Comparison of ENCODE assay signal across 1 cellular context in the genomic region with DNA sequence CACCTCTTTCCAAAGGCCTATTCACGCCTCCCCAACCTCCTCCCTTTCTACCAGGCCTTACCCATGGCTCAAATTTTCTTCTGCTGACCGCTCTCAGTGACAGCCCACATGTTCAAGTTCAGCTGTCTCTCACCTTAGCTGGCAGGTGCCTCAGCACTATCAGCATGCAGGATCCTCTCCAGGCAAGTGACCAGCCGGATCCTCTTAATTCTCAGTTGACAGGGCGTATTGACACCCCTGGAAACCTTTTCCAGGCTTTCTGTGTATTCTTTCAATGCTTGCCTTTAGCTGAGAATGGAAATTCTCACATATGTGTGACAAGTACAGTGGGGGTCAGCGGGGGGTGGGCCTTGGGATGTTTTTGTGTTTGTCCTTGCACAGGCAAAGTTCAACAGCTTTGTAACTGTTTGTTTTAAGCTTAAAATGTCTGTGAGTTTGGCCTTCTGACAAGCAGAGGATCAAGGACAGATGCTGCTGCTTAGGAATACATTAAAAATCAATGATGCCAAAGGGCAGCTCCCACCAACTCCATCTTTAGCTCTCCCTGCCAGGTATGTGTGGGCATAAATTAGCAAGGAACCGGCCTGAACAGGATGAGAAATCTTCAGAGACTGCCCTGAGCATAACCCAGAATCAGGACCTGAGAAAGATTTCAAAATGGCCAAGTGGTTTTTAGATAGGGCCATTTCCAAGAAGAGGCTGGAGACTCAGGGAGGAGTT.
TF ChIP-seq lines count a peak whose summit lies in the region.

No MANE protein-coding gene starts in this region.

TF ChIP-seq in HepG2, 621 proteins besides CTCF, POLR2A, EP300 and RAD21 (continued from another document and continues in another):
- TF ChIP-seq ZMAT3 (CRISPR knock-in tag; conservative IDR thresholded peaks at IDR 0.05) (peak; percentile 70; the same call in 1 of the 2 replicates), ZNF383 (CRISPR knock-in tag; IDR thresholded peaks at IDR 0.05; ENCODE audit: borderline replicate concordance) (no peak), ZNF292 (CRISPR knock-in tag; IDR thresholded peaks at IDR 0.05; ENCODE audit: borderline replicate concordance, low read depth) (peak; percentile 70; the same call in 1 of the 2 replicates), CCAR2 (optimal IDR thresholded peaks at IDR 0.05; ENCODE audit: low read depth, low read length) (no peak), KLF12 (CRISPR knock-in tag; IDR thresholded peaks at IDR 0.05; ENCODE audit: borderline replicate concordance) (peak; percentile 82; the same call in 1 of the 2 replicates), CEBPG (CRISPR knock-in tag; IDR thresholded peaks at IDR 0.05) (peak; percentile 23; the same call in 1 of the 2 replicates), ZNF121 (CRISPR knock-in tag; IDR thresholded peaks at IDR 0.05) (peak; percentile 63; the same call in 1 of the 2 replicates), ZNF34 (CRISPR knock-in tag; IDR thresholded peaks at IDR 0.05; ENCODE audit: borderline replicate concordance) (no peak), ZNF225 (CRISPR knock-in tag; IDR thresholded peaks at IDR 0.05) (no peak; the same call in 1 of the 2 replicates), DNMT1 (CRISPR knock-in tag; IDR thresholded peaks at IDR 0.05) (no peak), ZNF234 (CRISPR knock-in tag; conservative IDR thresholded peaks at IDR 0.05) (no peak), KDM1A (CRISPR knock-in tag; IDR thresholded peaks at IDR 0.05) (no peak), ATF7 (IDR thresholded peaks at IDR 0.05) (no peak), ATF7 (CRISPR knock-in tag; IDR thresholded peaks at IDR 0.05) (peak; percentile 72; the same call in 1 of the 2 replicates), SSRP1 (CRISPR knock-in tag; IDR thresholded peaks at IDR 0.05) (no peak), GATA4 (IDR thresholded peaks at IDR 0.05; ENCODE audit: borderline replicate concordance, low read depth) (peak; percentile 72; the same call in 1 of the 2 replicates), CBX2 (IDR thresholded peaks at IDR 0.05; ENCODE audit: low read depth, low read length) (no peak), CBX2 (CRISPR knock-in tag; IDR thresholded peaks at IDR 0.05; ENCODE audit: low read depth) (no peak), NAIF1 (CRISPR knock-in tag; IDR thresholded peaks at IDR 0.05; ENCODE audit: borderline replicate concordance) (peak; percentile 65; the same call in 1 of the 2 replicates), ATRX (CRISPR knock-in tag; IDR thresholded peaks at IDR 0.05; ENCODE audit: borderline replicate concordance) (no peak), ERF (CRISPR knock-in tag; IDR thresholded peaks at IDR 0.05) (peak; percentile 46; the same call in 1 of the 2 replicates), PHF5A (CRISPR knock-in tag; IDR thresholded peaks at IDR 0.05; ENCODE audit: low read depth, unreplicated experiment) (no peak), ZBTB7B (CRISPR knock-in tag; IDR thresholded peaks at IDR 0.05) (peak; percentile 91), SPEN (CRISPR knock-in tag; IDR thresholded peaks at IDR 0.05; ENCODE audit: low read depth) (peak; percentile 83; the same call in 1 of the 2 replicates), SP5 (CRISPR knock-in tag; IDR thresholded peaks at IDR 0.05; ENCODE audit: borderline replicate concordance, low read depth) (peak; percentile 92), HMG20B (CRISPR knock-in tag; conservative IDR thresholded peaks at IDR 0.05) (peak; percentile 83), ELF3 (CRISPR knock-in tag; IDR thresholded peaks at IDR 0.05) (peak; percentile 75), FOXJ3 (CRISPR knock-in tag; IDR thresholded peaks at IDR 0.05; ENCODE audit: borderline replicate concordance) (peak; percentile 94), ZNF569 (CRISPR knock-in tag; IDR thresholded peaks at IDR 0.05; ENCODE audit: borderline replicate concordance) (peak; percentile 77; the same call in 1 of the 2 replicates), ZNF619 (CRISPR knock-in tag; IDR thresholded peaks at IDR 0.05) (peak; percentile 47; the same call in 1 of the 2 replicates), ZNF343 (CRISPR knock-in tag; IDR thresholded peaks at IDR 0.05) (no peak), ZNF556 (CRISPR knock-in tag; IDR thresholded peaks at IDR 0.05; ENCODE audit: borderline replicate concordance) (peak; percentile 82; the same call in 1 of the 2 replicates), ZMYM2 (CRISPR knock-in tag; IDR thresholded peaks at IDR 0.05) (no peak)
- TF ChIP-seq, protein P1, sequence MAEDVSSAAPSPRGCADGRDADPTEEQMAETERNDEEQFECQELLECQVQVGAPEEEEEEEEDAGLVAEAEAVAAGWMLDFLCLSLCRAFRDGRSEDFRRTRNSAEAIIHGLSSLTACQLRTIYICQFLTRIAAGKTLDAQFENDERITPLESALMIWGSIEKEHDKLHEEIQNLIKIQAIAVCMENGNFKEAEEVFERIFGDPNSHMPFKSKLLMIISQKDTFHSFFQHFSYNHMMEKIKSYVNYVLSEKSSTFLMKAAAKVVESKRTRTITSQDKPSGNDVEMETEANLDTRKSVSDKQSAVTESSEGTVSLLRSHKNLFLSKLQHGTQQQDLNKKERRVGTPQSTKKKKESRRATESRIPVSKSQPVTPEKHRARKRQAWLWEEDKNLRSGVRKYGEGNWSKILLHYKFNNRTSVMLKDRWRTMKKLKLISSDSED (CRISPR knock-in tag; IDR thresholded peaks at IDR 0.05) = no peak
- TF ChIP-seq, protein P2, sequence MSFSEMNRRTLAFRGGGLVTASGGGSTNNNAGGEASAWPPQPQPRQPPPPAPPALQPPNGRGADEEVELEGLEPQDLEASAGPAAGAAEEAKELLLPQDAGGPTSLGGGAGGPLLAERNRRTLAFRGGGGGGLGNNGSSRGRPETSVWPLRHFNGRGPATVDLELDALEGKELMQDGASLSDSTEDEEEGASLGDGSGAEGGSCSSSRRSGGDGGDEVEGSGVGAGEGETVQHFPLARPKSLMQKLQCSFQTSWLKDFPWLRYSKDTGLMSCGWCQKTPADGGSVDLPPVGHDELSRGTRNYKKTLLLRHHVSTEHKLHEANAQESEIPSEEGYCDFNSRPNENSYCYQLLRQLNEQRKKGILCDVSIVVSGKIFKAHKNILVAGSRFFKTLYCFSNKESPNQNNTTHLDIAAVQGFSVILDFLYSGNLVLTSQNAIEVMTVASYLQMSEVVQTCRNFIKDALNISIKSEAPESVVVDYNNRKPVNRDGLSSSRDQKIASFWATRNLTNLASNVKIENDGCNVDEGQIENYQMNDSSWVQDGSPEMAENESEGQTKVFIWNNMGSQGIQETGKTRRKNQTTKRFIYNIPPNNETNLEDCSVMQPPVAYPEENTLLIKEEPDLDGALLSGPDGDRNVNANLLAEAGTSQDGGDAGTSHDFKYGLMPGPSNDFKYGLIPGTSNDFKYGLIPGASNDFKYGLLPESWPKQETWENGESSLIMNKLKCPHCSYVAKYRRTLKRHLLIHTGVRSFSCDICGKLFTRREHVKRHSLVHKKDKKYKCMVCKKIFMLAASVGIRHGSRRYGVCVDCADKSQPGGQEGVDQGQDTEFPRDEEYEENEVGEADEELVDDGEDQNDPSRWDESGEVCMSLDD (CRISPR knock-in tag; IDR thresholded peaks at IDR 0.05; ENCODE audit: borderline replicate concordance) = peak; percentile 56; the same call in 1 of the 2 replicates
- TF ChIP-seq, protein P3, sequence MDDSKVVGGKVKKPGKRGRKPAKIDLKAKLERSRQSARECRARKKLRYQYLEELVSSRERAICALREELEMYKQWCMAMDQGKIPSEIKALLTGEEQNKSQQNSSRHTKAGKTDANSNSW (CRISPR knock-in tag; IDR thresholded peaks at IDR 0.05; ENCODE audit: borderline replicate concordance) = no peak
- TF ChIP-seq, protein P4, sequence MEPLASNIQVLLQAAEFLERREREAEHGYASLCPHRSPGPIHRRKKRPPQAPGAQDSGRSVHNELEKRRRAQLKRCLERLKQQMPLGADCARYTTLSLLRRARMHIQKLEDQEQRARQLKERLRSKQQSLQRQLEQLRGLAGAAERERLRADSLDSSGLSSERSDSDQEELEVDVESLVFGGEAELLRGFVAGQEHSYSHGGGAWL (CRISPR knock-in tag; IDR thresholded peaks at IDR 0.05) = no peak
- TF ChIP-seq, protein P5, sequence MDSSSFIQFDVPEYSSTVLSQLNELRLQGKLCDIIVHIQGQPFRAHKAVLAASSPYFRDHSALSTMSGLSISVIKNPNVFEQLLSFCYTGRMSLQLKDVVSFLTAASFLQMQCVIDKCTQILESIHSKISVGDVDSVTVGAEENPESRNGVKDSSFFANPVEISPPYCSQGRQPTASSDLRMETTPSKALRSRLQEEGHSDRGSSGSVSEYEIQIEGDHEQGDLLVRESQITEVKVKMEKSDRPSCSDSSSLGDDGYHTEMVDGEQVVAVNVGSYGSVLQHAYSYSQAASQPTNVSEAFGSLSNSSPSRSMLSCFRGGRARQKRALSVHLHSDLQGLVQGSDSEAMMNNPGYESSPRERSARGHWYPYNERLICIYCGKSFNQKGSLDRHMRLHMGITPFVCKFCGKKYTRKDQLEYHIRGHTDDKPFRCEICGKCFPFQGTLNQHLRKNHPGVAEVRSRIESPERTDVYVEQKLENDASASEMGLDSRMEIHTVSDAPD (CRISPR knock-in tag; IDR thresholded peaks at IDR 0.05) = peak; percentile 46; the same call in 1 of the 2 replicates
- TF ChIP-seq, protein P6, sequence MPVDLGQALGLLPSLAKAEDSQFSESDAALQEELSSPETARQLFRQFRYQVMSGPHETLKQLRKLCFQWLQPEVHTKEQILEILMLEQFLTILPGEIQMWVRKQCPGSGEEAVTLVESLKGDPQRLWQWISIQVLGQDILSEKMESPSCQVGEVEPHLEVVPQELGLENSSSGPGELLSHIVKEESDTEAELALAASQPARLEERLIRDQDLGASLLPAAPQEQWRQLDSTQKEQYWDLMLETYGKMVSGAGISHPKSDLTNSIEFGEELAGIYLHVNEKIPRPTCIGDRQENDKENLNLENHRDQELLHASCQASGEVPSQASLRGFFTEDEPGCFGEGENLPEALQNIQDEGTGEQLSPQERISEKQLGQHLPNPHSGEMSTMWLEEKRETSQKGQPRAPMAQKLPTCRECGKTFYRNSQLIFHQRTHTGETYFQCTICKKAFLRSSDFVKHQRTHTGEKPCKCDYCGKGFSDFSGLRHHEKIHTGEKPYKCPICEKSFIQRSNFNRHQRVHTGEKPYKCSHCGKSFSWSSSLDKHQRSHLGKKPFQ (CRISPR knock-in tag; IDR thresholded peaks at IDR 0.05; ENCODE audit: insufficient replicate concordance) = peak; percentile 96
- TF ChIP-seq, protein P7, sequence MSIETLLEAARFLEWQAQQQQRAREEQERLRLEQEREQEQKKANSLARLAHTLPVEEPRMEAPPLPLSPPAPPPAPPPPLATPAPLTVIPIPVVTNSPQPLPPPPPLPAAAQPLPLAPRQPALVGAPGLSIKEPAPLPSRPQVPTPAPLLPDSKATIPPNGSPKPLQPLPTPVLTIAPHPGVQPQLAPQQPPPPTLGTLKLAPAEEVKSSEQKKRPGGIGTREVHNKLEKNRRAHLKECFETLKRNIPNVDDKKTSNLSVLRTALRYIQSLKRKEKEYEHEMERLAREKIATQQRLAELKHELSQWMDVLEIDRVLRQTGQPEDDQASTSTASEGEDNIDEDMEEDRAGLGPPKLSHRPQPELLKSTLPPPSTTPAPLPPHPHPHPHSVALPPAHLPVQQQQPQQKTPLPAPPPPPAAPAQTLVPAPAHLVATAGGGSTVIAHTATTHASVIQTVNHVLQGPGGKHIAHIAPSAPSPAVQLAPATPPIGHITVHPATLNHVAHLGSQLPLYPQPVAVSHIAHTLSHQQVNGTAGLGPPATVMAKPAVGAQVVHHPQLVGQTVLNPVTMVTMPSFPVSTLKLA (IDR thresholded peaks at IDR 0.05) = no peak
- TF ChIP-seq, protein P8, sequence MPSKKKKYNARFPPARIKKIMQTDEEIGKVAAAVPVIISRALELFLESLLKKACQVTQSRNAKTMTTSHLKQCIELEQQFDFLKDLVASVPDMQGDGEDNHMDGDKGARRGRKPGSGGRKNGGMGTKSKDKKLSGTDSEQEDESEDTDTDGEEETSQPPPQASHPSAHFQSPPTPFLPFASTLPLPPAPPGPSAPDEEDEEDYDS (CRISPR knock-in tag; IDR thresholded peaks at IDR 0.05) = peak; percentile 39; the same call in 1 of the 2 replicates
- TF ChIP-seq, protein P9, sequence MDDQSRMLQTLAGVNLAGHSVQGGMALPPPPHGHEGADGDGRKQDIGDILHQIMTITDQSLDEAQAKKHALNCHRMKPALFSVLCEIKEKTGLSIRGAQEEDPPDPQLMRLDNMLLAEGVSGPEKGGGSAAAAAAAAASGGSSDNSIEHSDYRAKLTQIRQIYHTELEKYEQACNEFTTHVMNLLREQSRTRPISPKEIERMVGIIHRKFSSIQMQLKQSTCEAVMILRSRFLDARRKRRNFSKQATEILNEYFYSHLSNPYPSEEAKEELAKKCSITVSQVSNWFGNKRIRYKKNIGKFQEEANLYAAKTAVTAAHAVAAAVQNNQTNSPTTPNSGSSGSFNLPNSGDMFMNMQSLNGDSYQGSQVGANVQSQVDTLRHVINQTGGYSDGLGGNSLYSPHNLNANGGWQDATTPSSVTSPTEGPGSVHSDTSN (CRISPR knock-in tag; IDR thresholded peaks at IDR 0.05; ENCODE audit: borderline replicate concordance) = peak; percentile 36; the same call in 1 of the 2 replicates
- TF ChIP-seq, protein P10, sequence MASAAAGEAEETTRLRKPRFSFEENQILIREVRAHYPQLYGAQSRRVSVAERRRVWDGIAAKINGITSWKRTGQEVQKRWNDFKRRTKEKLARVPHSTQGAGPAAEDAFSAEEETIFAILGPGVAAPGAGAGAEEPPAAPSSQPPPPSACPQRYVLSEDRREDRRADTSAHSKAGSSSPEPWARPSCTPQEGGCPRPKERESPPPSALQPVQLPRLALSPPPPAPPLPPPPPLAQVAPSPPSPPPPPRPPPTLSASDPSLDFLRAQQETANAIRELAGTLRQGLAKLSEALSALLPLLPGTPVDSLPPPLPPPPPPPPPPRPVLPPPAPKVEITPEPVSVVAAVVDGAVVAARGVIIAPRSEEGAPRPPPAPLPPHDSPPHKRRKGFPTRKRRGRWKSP (CRISPR knock-in tag; IDR thresholded peaks at IDR 0.05) = peak; percentile 67; the same call in 1 of the 2 replicates
